In the genomic region with DNA sequence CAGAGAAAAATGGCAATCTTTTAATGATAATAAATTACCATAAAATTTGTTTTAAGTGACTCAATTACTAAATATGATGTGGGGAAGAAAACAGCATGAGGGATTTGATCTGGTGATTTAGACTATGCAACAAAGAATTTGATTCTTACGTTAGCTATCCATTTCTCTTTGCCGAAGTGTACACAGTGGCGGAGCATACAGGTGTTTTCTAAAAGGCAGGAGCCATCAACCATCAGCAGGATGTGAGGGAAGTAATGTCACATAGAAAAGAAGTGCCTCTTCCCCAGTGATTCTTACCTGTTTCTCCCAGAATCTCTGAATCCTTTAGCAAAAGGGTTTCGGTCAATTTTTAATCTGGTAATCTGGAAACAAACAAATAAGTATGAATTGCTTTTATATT, we compare ENCODE assay signal across 20 cellular contexts.
DNase-seq lines count a peak whose midpoint lies in the region; ATAC-seq, FAIRE-seq and TF ChIP-seq lines count a peak whose summit lies in the region.
"Had no signal": no experiment of that assay in that cellular context is flagged by ENCODE, and none has a peak within 500 bp of the region (broad histone marks: within the 10 kb centered on the region; RNA-seq: fewer than 3 reads in every experiment).

No MANE protein-coding gene starts in this region.

- POLR2A ChIA-PET in GM12878 (lab: Charles Lee) = interaction anchor here (0.5 kb wide), 1 partner anchor 46 kb away, joined by 3 read pairs; no protein-coding TSS in a partner anchor
- POLR2A ChIA-PET in T-cell (lab: Charles Lee) = no interaction called here

- ATAC-seq in GM12878 (no peak), lower lobe of right lung (no peak), T-cell (replicated peaks in 1 of 4) (no peak)
- ATAC-seq: HCT116, K562 had no signal

- TF ChIP-seq CTCF in GM12878 (IDR thresholded peaks at IDR 0.05 in 2 of 3, conservative IDR thresholded peaks at IDR 0.05 in 1 of 3; ENCODE audit: control insufficient read depth in 2 of 3, extremely low read depth in 1 of 3, insufficient read depth in 1 of 3, low read depth in 3 of 3, low read length in 3 of 3) = no peak
- TF ChIP-seq CTCF in liver (IDR thresholded peaks at IDR 0.05; ENCODE audit: low read depth, low read length, missing input control) = no peak
- TF ChIP-seq CTCF in lower lobe of right lung (IDR thresholded peaks at IDR 0.05) = no peak

- BruUV-seq in GM12878 (replicated peaks; lab: Mats Ljungman, UMichigan) = TSS peak; percentile 75

- no peaks in the 10 kb centered on the region for H3K36me3 Mint-ChIP-seq in T-cell
- H3K36me3 Mint-ChIP-seq: CD4-positive, alpha-beta memory T cell had no signal

- H3K4me1 Mint-ChIP-seq in T-cell = no peaks in the 10 kb centered on the region
- H3K4me1 Mint-ChIP-seq: CD4-positive, alpha-beta memory T cell had no signal

- SMC1A ChIA-PET in GM12878 (lab: Charles Lee; ENCODE audit: uncharacterized antibody, unreplicated experiment) = interaction anchor here (1.0 to 2.5 kb wide), 7 partner anchors 8 to 98 kb away, joined by 3 to 9 read pairs (median 4); no protein-coding TSS in a partner anchor

- intact Hi-C loops in GM12878 (cut with micrococcal nuclease; ENCODE audit: unreplicated experiment) = loop anchor here (5.0 kb wide), 1 partner anchor 93 kb away; no protein-coding TSS in a partner anchor
- intact Hi-C loops in lower lobe of right lung (cut with DNase I) = no loop called here

- in situ Hi-C loops in GM12878 (cut with MboI) = loop anchor here (5.0 kb wide), 1 partner anchor 48 kb away; no protein-coding TSS in a partner anchor

- H3K9ac ChIP-seq in GM12878 (ENCODE audit: control insufficient read depth, insufficient read depth, low read length) (no peak overlapping the region), liver (ENCODE audit: low read depth in 1 of 2, low read length in 2 of 2) (peak overlapping the region in 1 of 2 donors; percentile 31)

- CTCF ChIA-PET in GM12878 (lab: Yijun Ruan, JAX) = no interaction called here
- CTCF ChIA-PET in T-cell (lab: Charles Lee) = no interaction called here

- 36% methylated on average over 4 of the region's 4 CpGs for WGBS in GM12878 (ENCODE audit: insufficient coverage, insufficient replicate concordance, low lambda C conversion rate, missing lambda C conversion rate)
- WGBS in liver = 56% methylated on average over 4 of the region's 4 CpGs

- TF ChIP-seq RAD21 in GM12878 (IDR thresholded peaks at IDR 0.05; ENCODE audit: insufficient read depth, low read depth, low read length) (no peak), liver (IDR thresholded peaks at IDR 0.05) (no peak)

- H3K9me3 ChIP-seq in GM12878 (replicated peaks; ENCODE audit: control insufficient read depth, insufficient read depth, low read length) (no peaks in the 10 kb centered on the region; the same call in 2 of the 3 replicates), liver (ENCODE audit: control insufficient read depth in 4 of 4, low read length in 3 of 4) (no peaks in the 10 kb centered on the region), lower lobe of right lung (no peaks in the 10 kb centered on the region)

- H3K9me3 Mint-ChIP-seq in T-cell = peaks cover 0 to 11% (median 2%) of the 10 kb centered on the region in 3 donors
- H3K9me3 Mint-ChIP-seq: HFFc6 had no signal

- H3K27me3 ChIP-seq in GM12878 (replicated peaks in 1 of 2; ENCODE audit: control insufficient read depth in 2 of 2, insufficient read depth in 2 of 2, low read length in 1 of 2) (no peaks in the 10 kb centered on the region), liver (ENCODE audit: control insufficient read depth in 4 of 4, insufficient read depth in 4 of 4, low read length in 3 of 4) (no peaks in the 10 kb centered on the region), lower lobe of right lung (ENCODE audit: low read depth) (no peaks in the 10 kb centered on the region)

- H3K36me3 ChIP-seq in GM12878 (ENCODE audit: control insufficient read depth in 2 of 2, insufficient read depth in 2 of 2, low read length in 1 of 2) (no peaks in the 10 kb centered on the region), liver (ENCODE audit: control insufficient read depth in 4 of 4, insufficient read depth in 3 of 4, low read depth in 1 of 4, low read length in 3 of 4) (peaks cover 0 to 4% (median 0%) of the 10 kb centered on the region in 4 donors), lower lobe of right lung (no peaks in the 10 kb centered on the region)

- no peaks in the 10 kb centered on the region for H3K79me2 ChIP-seq in GM12878 (ENCODE audit: control insufficient read depth, insufficient read depth, low read length)

- H3K27ac ChIP-seq in GM12878 (ENCODE audit: control insufficient read depth, insufficient read depth) = no peak overlapping the region
- peak overlapping the region; percentile 74 for H3K27ac ChIP-seq in liver (ENCODE audit: low read depth in 1 of 2, low read length in 2 of 2)
- H3K27ac ChIP-seq in lower lobe of right lung = no peak overlapping the region
- H3K27ac ChIP-seq: C4-2B, HL-60 had no signal

- peak; percentile 29 for DNase-seq in DMS53 (lab: John Stamatoyannopoulos, UW)
- no peak for DNase-seq in GM12878 (ENCODE audit: low read depth, low spot score)
- no peak for DNase-seq in lower lobe of right lung
- no peak for DNase-seq in iPS-NIHi7 (ENCODE audit: extremely low spot score)
- DNase-seq in T-cell = no peak
- DNase-seq: AML-193; CD4-positive, alpha-beta memory T cell; DMS 273 treated with DMSO at 0.1 percent for 48 hours; DMS79; GDM1; GOT3; H7; HFFc6; IMR-90 had no signal

- H3K4me3 Mint-ChIP-seq in T-cell = no peak overlapping the region
- H3K4me3 Mint-ChIP-seq: CD4-positive, alpha-beta memory T cell; HFFc6 had no signal

- H2AFZ ChIP-seq in GM12878 (ENCODE audit: control insufficient read depth, low read depth, low read length) = no peak overlapping the region

- no peak overlapping the region for H3K4me3 ChIP-seq in GM12878
- H3K4me3 ChIP-seq in liver (ENCODE audit: low read depth in 1 of 3, low read length in 3 of 3) = peak overlapping the region in 1 of 3 donors; percentile 19
- H3K4me3 ChIP-seq in lower lobe of right lung = no peak overlapping the region
- H3K4me3 ChIP-seq: K562 had no signal

- H3K4me2 ChIP-seq in GM12878 (ENCODE audit: control insufficient read depth, insufficient read depth) = no peak overlapping the region

- RAD21 ChIA-PET in GM12878 (lab: Charles Lee; ENCODE audit: unreplicated experiment) = interaction anchor here (1.7 to 1.8 kb wide), 2 partner anchors 8 to 72 kb away, joined by 4 to 5 read pairs; no protein-coding TSS in a partner anchor

- peaks cover 2% of the 10 kb centered on the region; the same call in 1 of the 2 replicates for H3K4me1 ChIP-seq in GM12878 (ENCODE audit: control insufficient read depth, insufficient read depth, low read length)
- H3K4me1 ChIP-seq in liver (ENCODE audit: control insufficient read depth in 4 of 4, insufficient read depth in 4 of 4, low read length in 3 of 4) = peaks cover 0 to 21% (median 7%) of the 10 kb centered on the region in 4 donors
- no peaks in the 10 kb centered on the region for H3K4me1 ChIP-seq in lower lobe of right lung

- TF ChIP-seq POLR2A in GM12878 (IDR thresholded peaks at IDR 0.05; ENCODE audit: low read depth, low read length) = no peak

- no peaks in the 10 kb centered on the region for H3K27me3 Mint-ChIP-seq in T-cell
- H3K27me3 Mint-ChIP-seq: CD4-positive, alpha-beta memory T cell had no signal

- no peak for TF ChIP-seq EP300 in GM12878 (IDR thresholded peaks at IDR 0.05; ENCODE audit: borderline replicate concordance in 1 of 2, control insufficient read depth in 1 of 2, low read depth in 2 of 2, low read length in 2 of 2)

- H4K20me1 ChIP-seq in GM12878 (ENCODE audit: control insufficient read depth, insufficient read depth) = no peaks in the 10 kb centered on the region

- no peak for FAIRE-seq in GM12878 (lab: Jason Lieb, UNC)
- FAIRE-seq: A204.1, K562 had no signal

- H3K27ac Mint-ChIP-seq in T-cell = no peak overlapping the region
- H3K27ac Mint-ChIP-seq: CD4-positive, alpha-beta memory T cell; HFFc6 had no signal

TF ChIP-seq in GM12878, 131 proteins besides CTCF, POLR2A, EP300 and RAD21 (continues in another document):
- TF ChIP-seq, protein P1, sequence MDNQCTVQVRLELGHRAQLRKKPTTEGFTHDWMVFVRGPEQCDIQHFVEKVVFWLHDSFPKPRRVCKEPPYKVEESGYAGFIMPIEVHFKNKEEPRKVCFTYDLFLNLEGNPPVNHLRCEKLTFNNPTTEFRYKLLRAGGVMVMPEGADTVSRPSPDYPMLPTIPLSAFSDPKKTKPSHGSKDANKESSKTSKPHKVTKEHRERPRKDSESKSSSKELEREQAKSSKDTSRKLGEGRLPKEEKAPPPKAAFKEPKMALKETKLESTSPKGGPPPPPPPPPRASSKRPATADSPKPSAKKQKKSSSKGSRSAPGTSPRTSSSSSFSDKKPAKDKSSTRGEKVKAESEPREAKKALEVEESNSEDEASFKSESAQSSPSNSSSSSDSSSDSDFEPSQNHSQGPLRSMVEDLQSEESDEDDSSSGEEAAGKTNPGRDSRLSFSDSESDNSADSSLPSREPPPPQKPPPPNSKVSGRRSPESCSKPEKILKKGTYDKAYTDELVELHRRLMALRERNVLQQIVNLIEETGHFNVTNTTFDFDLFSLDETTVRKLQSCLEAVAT (IDR thresholded peaks at IDR 0.05) = peak; percentile 82

TF ChIP-seq in liver, 16 proteins besides CTCF, POLR2A, EP300 and RAD21 (continues in another document):
- TF ChIP-seq SP1 (IDR thresholded peaks at IDR 0.05) (no peak), YY1 (IDR thresholded peaks at IDR 0.05) (no peak), NR2F2 (IDR thresholded peaks at IDR 0.05) (no peak), HNF4G (IDR thresholded peaks at IDR 0.05) (no peak), HNF4A (conservative IDR thresholded peaks at IDR 0.05) (no peak), JUND (IDR thresholded peaks at IDR 0.05) (no peak), TAF1 (conservative IDR thresholded peaks at IDR 0.05) (no peak)

Comparison
In these comparisons a context has a peak if more than half of its experiments do, and no peak if none do; other contexts are left out.
1. H3K27ac ChIP-seq: peak in liver (2 of 2); none in GM12878 (single experiment) and lower lobe of right lung (single experiment).